In genomic region chr4:152679414-152680281, GRCh38 we compare ENCODE assay signal across 8 cellular contexts. TPM values are rescaled to one million over a fixed set of nuclear protein-coding genes. Genes with fewer than 3 reads are reported as not detected.
DNase-seq lines count a peak whose midpoint lies in the region; TF ChIP-seq lines count a peak whose summit lies in the region.

TSS of gene TMEM154 (minus strand) at chr4:152679997. CDS start at chr4:152679933, 64 bp downstream.

- TF ChIP-seq POLR2A in vagina (IDR thresholded peaks at IDR 0.05) = peak in 1 of 2 donors; percentile 39

- peaks cover 6% of the 10 kb centered on the region for H3K4me1 ChIP-seq in adipocyte (ENCODE audit: control insufficient read depth, insufficient read depth, low read length)
- peaks cover 0 to 13% of the 10 kb centered on the region in 2 donors for H3K4me1 ChIP-seq in right atrium auricular region
- no peaks in the 10 kb centered on the region for H3K4me1 ChIP-seq in rectal smooth muscle tissue (ENCODE audit: control insufficient read depth, insufficient read depth, low read length)
- peaks cover 19% of the 10 kb centered on the region for H3K4me1 ChIP-seq in vagina

- H3K9ac ChIP-seq in adipocyte (ENCODE audit: low read length) = peak within 1 kb of the TSS; percentile 81
- H3K9ac ChIP-seq in rectal smooth muscle tissue (ENCODE audit: low read length) = peak within 1 kb of the TSS; percentile 51

- DNase-seq in DMS 273 (lab: John Stamatoyannopoulos, UW; ENCODE audit: unreplicated experiment) = peak; percentile 68
- peak; percentile 53 for DNase-seq in GM20000 (ENCODE audit: low spot score)
- peak; percentile 56 for DNase-seq in HS-5 (ENCODE audit: low read depth)
- DNase-seq in T follicular helper cell (ENCODE audit: low read depth) = peak; percentile 56
- DNase-seq in adipocyte (ENCODE audit: low read depth) = peak; percentile 72
- DNase-seq in right atrium auricular region (ENCODE audit: low spot score) = peak; percentile 64
- no peak for DNase-seq in vagina (ENCODE audit: extremely low spot score in 2 of 2)

- TF ChIP-seq CTCF in GM20000 (IDR thresholded peaks at IDR 0.05; ENCODE audit: extremely low read depth, missing control alignments) (no peak), right atrium auricular region (IDR thresholded peaks at IDR 0.05) (no peak), vagina (IDR thresholded peaks at IDR 0.05) (no peak)

- peaks cover 2% of the 10 kb centered on the region for H3K27me3 ChIP-seq in adipocyte (replicated peaks; ENCODE audit: control insufficient read depth, insufficient read depth, low read length)
- H3K27me3 ChIP-seq in right atrium auricular region = no peaks in the 10 kb centered on the region
- H3K27me3 ChIP-seq in rectal smooth muscle tissue (ENCODE audit: control insufficient read depth, insufficient read depth, low read length) = no peaks in the 10 kb centered on the region
- no peaks in the 10 kb centered on the region for H3K27me3 ChIP-seq in vagina

- H3K27ac ChIP-seq in right atrium auricular region = peak within 1 kb of the TSS; percentile 24 to 37
- no peak within 1 kb of the TSS for H3K27ac ChIP-seq in rectal smooth muscle tissue (ENCODE audit: low read depth, low read length)
- peak within 1 kb of the TSS; percentile 59 for H3K27ac ChIP-seq in vagina

- H3K4me3 ChIP-seq in adipocyte (ENCODE audit: low read length) = peak within 1 kb of the TSS; percentile 87
- H3K4me3 ChIP-seq in right atrium auricular region = peak within 1 kb of the TSS; percentile 45 to 50
- H3K4me3 ChIP-seq in rectal smooth muscle tissue (ENCODE audit: low read length) = peak within 1 kb of the TSS; percentile 71
- peak within 1 kb of the TSS; percentile 49 to 59 for H3K4me3 ChIP-seq in vagina

- H3K9me3 ChIP-seq in adipocyte (ENCODE audit: control insufficient read depth, low read length) (no peaks in the 10 kb centered on the region), right atrium auricular region (no peaks in the 10 kb centered on the region), vagina (no peaks in the 10 kb centered on the region)

- H3K36me3 ChIP-seq in adipocyte (ENCODE audit: control insufficient read depth, insufficient read depth, low read length, severe bottlenecking) (no peaks in the 10 kb centered on the region), right atrium auricular region (no peaks in the 10 kb centered on the region), rectal smooth muscle tissue (ENCODE audit: control insufficient read depth, insufficient read depth, low read length) (no peaks in the 10 kb centered on the region), vagina (no peaks in the 10 kb centered on the region)

- intact Hi-C loops in vagina (cut with DNase I) = no loop called here

RNA-seq across cellular contexts. Expression of gene TMEM154, which starts in this region (rescaled TPM):
- 1 to 10 TPM; 1.4 to 2.0 TPM for total RNA-seq in right atrium auricular region
- 33.1 TPM for total RNA-seq in vagina

Comparison
In these comparisons a context has a peak if more than half of its experiments do, and no peak if none do; other contexts are left out.
1. RNA of gene TMEM154 (total RNA-seq): 33.1 TPM in vagina (single experiment); 1.4 to 2.0 TPM in right atrium auricular region; every median in the first group is over 10 times any median in the second.
2. DNase-seq: peak in DMS 273 (single experiment), GM20000 (single experiment), HS-5 (single experiment), T follicular helper cell (single experiment), adipocyte (single experiment) and right atrium auricular region (single experiment); none in vagina (0 of 2).
3. Peak in every context shown above with its lines, with median percentiles within 50 percentile points of each other: H3K4me3 ChIP-seq.